Comparison of ENCODE assay signal across 1 cellular context in genomic region chr14:88305923-88306322, GRCh38.
TF ChIP-seq lines count a peak whose summit lies in the region.

No MANE protein-coding gene starts in this region.

TF ChIP-seq in H1, 55 proteins besides CTCF, POLR2A, EP300 and RAD21 (continued from another document):
- TF ChIP-seq NRF1 (IDR thresholded peaks at IDR 0.05; ENCODE audit: low read depth, low read length) (no peak), CBX5 (IDR thresholded peaks at IDR 0.05; ENCODE audit: low read depth, low read length) (no peak), POLR2AphosphoS5 (IDR thresholded peaks at IDR 0.05; ENCODE audit: low read depth, low read length) (no peak), CHD1 (IDR thresholded peaks at IDR 0.05; ENCODE audit: low read depth, low read length) (no peak), ATF2 (IDR thresholded peaks at IDR 0.05; ENCODE audit: low read length) (no peak)
